ENCODE assay signal across 24 cellular contexts in the genomic region with DNA sequence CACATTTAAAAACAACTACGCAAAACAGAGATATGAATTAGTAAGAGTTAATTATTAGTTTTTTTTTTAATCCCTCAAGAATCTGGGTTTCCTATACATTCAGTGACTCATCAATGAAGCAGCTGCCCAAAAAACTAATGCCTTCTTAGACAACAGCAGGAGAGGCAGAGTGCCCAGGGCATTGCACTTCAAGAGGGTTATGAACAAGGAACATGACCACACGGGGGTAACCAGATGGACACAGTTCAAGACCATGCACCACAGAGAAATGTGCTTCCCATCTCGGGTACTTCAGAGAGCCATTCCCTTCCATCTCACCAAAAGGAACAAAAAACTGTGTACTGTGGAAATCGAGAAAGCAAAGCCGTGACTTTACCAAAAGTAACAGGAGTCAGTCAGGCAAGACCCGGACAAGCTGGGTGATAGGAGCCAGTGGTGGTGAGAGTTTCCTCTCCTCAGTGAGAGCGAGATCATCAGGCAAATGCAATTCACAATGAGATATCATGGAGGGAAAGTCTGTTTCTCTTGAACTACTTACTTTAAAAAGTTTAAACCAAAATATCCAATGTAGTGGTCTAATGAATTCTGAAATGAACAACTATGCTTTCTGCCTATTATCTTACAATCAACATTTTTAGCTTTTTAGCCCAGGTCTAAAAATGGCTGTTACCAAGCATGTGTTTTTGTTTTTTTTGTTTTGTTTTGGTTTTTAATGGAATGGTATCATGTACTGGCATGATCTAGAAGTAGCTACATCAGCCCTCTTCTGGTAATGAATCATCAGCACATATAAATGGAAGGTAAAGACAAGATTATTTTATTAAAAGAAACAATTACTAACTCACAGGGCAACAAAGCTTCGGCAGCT.
DNase-seq lines count a peak whose midpoint lies in the region; ATAC-seq and TF ChIP-seq lines count a peak whose summit lies in the region.
"Had no signal": no experiment of that assay in that cellular context is flagged by ENCODE, and none has a peak within 500 bp of the region (broad histone marks: within the 10 kb centered on the region; RNA-seq: fewer than 3 reads in every experiment).

No MANE protein-coding gene starts in this region.

- WGBS in IMR-90 (ENCODE audit: extremely low coverage in 2 of 2, insufficient read length in 1 of 2), 2 experiments, result no CpG with 5 or more reads among the region's 8 CpGs
- 56% methylated on average over 8 of the region's 8 CpGs for WGBS in mammary epithelial cell (ENCODE audit: low coverage, missing lambda C conversion rate)

- H3K56ac ChIP-seq in IMR-90 (ENCODE audit: extremely low read depth, insufficient read depth, low read length), result no peak overlapping the region

- H3K4me3 ChIP-seq in IMR-90 (ENCODE audit: insufficient read depth, low read depth, low read length) (no peak overlapping the region), mammary epithelial cell (replicated peaks in 1 of 3; ENCODE audit: insufficient read depth in 1 of 3, low read depth in 2 of 3, low read length in 3 of 3) (no peak overlapping the region)
- H3K4me3 ChIP-seq: A549, SJSA1, upper lobe of right lung had no signal

- peak overlapping the region; percentile 27 for H3K14ac ChIP-seq in IMR-90 (replicated peaks; ENCODE audit: low read depth, low read length)

- TF ChIP-seq POLR2A in IMR-90 (IDR thresholded peaks at IDR 0.05; ENCODE audit: low read depth, low read length), result no peak

- peak overlapping the region; percentile 28; the same call in 1 of the 2 replicates for H3K23ac ChIP-seq in IMR-90 (ENCODE audit: low read depth, low read length)

- H3K27me3 Mint-ChIP-seq in stimulated activated naive B cell treated with anti-CD40 and anti-IgM and Interleukin-4, amounts not matched to agents 10 μg/mL and 1 μg/mL and 100 μg/mL, for 72 hours, result peaks cover 16 to 25% of the 10 kb centered on the region in 2 donors

- DNase-seq in DMS 273 (lab: John Stamatoyannopoulos, UW; ENCODE audit: unreplicated experiment) (peak; percentile 70), IMR-90 (peak; percentile 17), mammary epithelial cell (peak; percentile 72), foreskin keratinocyte (peak; percentile 68 to 82), NOMO-1 (lab: John Stamatoyannopoulos, UW; ENCODE audit: unreplicated experiment in 2 of 2) (no peak), OCI-M2 (lab: John Stamatoyannopoulos, UW; ENCODE audit: unreplicated experiment) (no peak)
- DNase-seq in stimulated activated naive B cell treated with anti-CD40 and anti-IgM and Interleukin-4, amounts not matched to agents 10 μg/mL and 1 μg/mL and 100 μg/mL, for 72 hours, result no peak
- DNase-seq: activated CD4-positive, alpha-beta T cell treated with anti-CD3 and anti-CD28 coated beads for 4 hours; anterior cingulate cortex; BE2C; COR-L47; mesenchymal stem cell; NCI-H1417 treated with DMSO at 0.1 percent for 48 hours; NCI-H69; retina; stimulated activated CD4-positive, alpha-beta T cell treated with anti-CD3 and anti-CD28 coated beads, Interleukin-4, amount 100 ng/mL, for 4 hours; T-helper 1 cell; upper lobe of right lung had no signal

- H3K9me3 ChIP-seq in IMR-90 (ENCODE audit: control insufficient read depth, insufficient read depth, low read length) (no peaks in the 10 kb centered on the region), mammary epithelial cell (replicated peaks; ENCODE audit: insufficient read depth, low read length) (peaks cover 6% of the 10 kb centered on the region)
- H3K9me3 ChIP-seq: BE2C, SJSA1, upper lobe of right lung had no signal

- H3K4me2 ChIP-seq in IMR-90 (ENCODE audit: low read depth, low read length) (no peak overlapping the region), mammary epithelial cell (ENCODE audit: insufficient read depth, low read depth, low read length) (peak overlapping the region; percentile 60)
- H3K4me2 ChIP-seq: A549 had no signal

- H3K36me3 ChIP-seq in IMR-90 (ENCODE audit: control insufficient read depth, insufficient read depth, low read length) (no peaks in the 10 kb centered on the region), mammary epithelial cell (ENCODE audit: insufficient read depth, low read length) (no peaks in the 10 kb centered on the region)
- H3K36me3 ChIP-seq: SJSA1, upper lobe of right lung had no signal

- no peak overlapping the region for H4K5ac ChIP-seq in IMR-90 (ENCODE audit: low read depth, low read length)

- H2BK120ac ChIP-seq in IMR-90 (ENCODE audit: low read depth, low read length), result no peak overlapping the region

- POLR2A ChIA-PET in IMR-90 (lab: Charles Lee; ENCODE audit: unreplicated experiment), result no interaction called here

- BruUV-seq in IMR-90 (replicated peaks; lab: Mats Ljungman, UMichigan) (no TSS peak), mammary epithelial cell (replicated peaks; lab: Mats Ljungman, UMichigan) (no TSS peak)

- CTCF ChIA-PET in IMR-90 (lab: Yijun Ruan, JAX), result interaction anchor here (0.7 kb wide), 1 partner anchor 535 kb away, joined by 3 read pairs; no protein-coding TSS in a partner anchor
- CTCF ChIA-PET in mammary epithelial cell (lab: Charles Lee; ENCODE audit: low non-redundant PET), result interaction anchor here (0.6 kb wide), 1 partner anchor 11 kb away, joined by 3 read pairs; no protein-coding TSS in a partner anchor

- intact Hi-C loops in IMR-90 (cut with micrococcal nuclease) (no loop called here), mammary epithelial cell (cut with micrococcal nuclease) (no loop called here)

- H3K4me1 Mint-ChIP-seq in stimulated activated naive B cell treated with anti-CD40 and anti-IgM and Interleukin-4, amounts not matched to agents 10 μg/mL and 1 μg/mL and 100 μg/mL, for 72 hours, result peaks cover 0 to 3% of the 10 kb centered on the region in 2 donors
- H3K4me1 Mint-ChIP-seq: activated naive CD4-positive, alpha-beta T cell treated with anti-CD3 and anti-CD28 coated beads, Interleukin-2, amount 50 U/mL, for 24 hours; central memory CD8-positive, alpha-beta T cell had no signal

- H4K91ac ChIP-seq in IMR-90 (ENCODE audit: insufficient read depth, low read depth, low read length), result peak overlapping the region; percentile 50

- H3K27me3 ChIP-seq in IMR-90 (ENCODE audit: control insufficient read depth, insufficient read depth, low read length), result no peaks in the 10 kb centered on the region
- H3K27me3 ChIP-seq in mammary epithelial cell (ENCODE audit: insufficient read depth, low read length), result no peaks in the 10 kb centered on the region
- no peaks in the 10 kb centered on the region for H3K27me3 ChIP-seq in foreskin keratinocyte
- H3K27me3 ChIP-seq: BE2C, SJSA1, upper lobe of right lung had no signal

- H3K27ac Mint-ChIP-seq in stimulated activated naive B cell treated with anti-CD40 and anti-IgM and Interleukin-4, amounts not matched to agents 10 μg/mL and 1 μg/mL and 100 μg/mL, for 72 hours, result no peak overlapping the region
- H3K27ac Mint-ChIP-seq: activated naive CD4-positive, alpha-beta T cell treated with anti-CD3 and anti-CD28 coated beads, Interleukin-2, amount 50 U/mL, for 24 hours had no signal

- peaks cover 3% of the 10 kb centered on the region for H4K20me1 ChIP-seq in IMR-90 (ENCODE audit: insufficient read depth, low read length)
- H4K20me1 ChIP-seq in mammary epithelial cell (ENCODE audit: insufficient read depth, low read length), result no peaks in the 10 kb centered on the region

- no peak overlapping the region for H2BK20ac ChIP-seq in IMR-90 (ENCODE audit: low read depth, low read length)

- H3K36me3 Mint-ChIP-seq in stimulated activated naive B cell treated with anti-CD40 and anti-IgM and Interleukin-4, amounts not matched to agents 10 μg/mL and 1 μg/mL and 100 μg/mL, for 72 hours, result no peaks in the 10 kb centered on the region
- H3K36me3 Mint-ChIP-seq: activated naive CD4-positive, alpha-beta T cell treated with anti-CD3 and anti-CD28 coated beads, Interleukin-2, amount 50 U/mL, for 24 hours had no signal

- no peaks in the 10 kb centered on the region for H3K9me3 Mint-ChIP-seq in stimulated activated naive B cell treated with anti-CD40 and anti-IgM and Interleukin-4, amounts not matched to agents 10 μg/mL and 1 μg/mL and 100 μg/mL, for 72 hours
- H3K9me3 Mint-ChIP-seq: activated naive CD4-positive, alpha-beta T cell treated with anti-CD3 and anti-CD28 coated beads, Interleukin-2, amount 50 U/mL, for 24 hours; central memory CD8-positive, alpha-beta T cell had no signal

- H3K79me2 ChIP-seq in mammary epithelial cell (ENCODE audit: insufficient read depth, low read length), result peaks cover 86% of the 10 kb centered on the region

- H4K8ac ChIP-seq in IMR-90 (ENCODE audit: low read depth in 2 of 2, low read length in 2 of 2), result no peak overlapping the region

- H2AK5ac ChIP-seq in IMR-90 (ENCODE audit: low read depth, low read length), result peak overlapping the region; percentile 43; the same call in 1 of the 2 replicates

- TF ChIP-seq CTCF in IMR-90 (conservative IDR thresholded peaks at IDR 0.05; ENCODE audit: low read depth, low read length) (no peak), mammary epithelial cell (conservative IDR thresholded peaks at IDR 0.05 in 1 of 2, IDR thresholded peaks at IDR 0.05 in 1 of 2; ENCODE audit: extremely low read depth in 1 of 2, insufficient read depth in 1 of 2, low read depth in 1 of 2, low read length in 2 of 2) (peak in 1 of 2 donors; percentile 16), foreskin keratinocyte (conservative IDR thresholded peaks at IDR 0.05) (peak; percentile 40)

- H3K79me1 ChIP-seq in IMR-90 (ENCODE audit: low read depth in 1 of 2, low read length in 2 of 2), result peaks cover 18 to 25% of the 10 kb centered on the region in 2 experiments; a peak in 3 of 4 replicates

- H3K4me1 ChIP-seq in IMR-90 (ENCODE audit: control insufficient read depth, insufficient read depth, low read length), result peaks cover 7% of the 10 kb centered on the region
- peaks cover 29% of the 10 kb centered on the region for H3K4me1 ChIP-seq in mammary epithelial cell (ENCODE audit: insufficient read depth, low read length)
- H3K4me1 ChIP-seq in foreskin keratinocyte, result peaks cover 41% of the 10 kb centered on the region
- H3K4me1 ChIP-seq: A549 had no signal

- 0 out of 2 replicates have a peak, but pooled peaks cover 4% of the 10 kb centered on the region for H3K9me1 ChIP-seq in IMR-90 (ENCODE audit: insufficient read depth, low read length)

- peak overlapping the region; percentile 42 for H3K18ac ChIP-seq in IMR-90 (ENCODE audit: low read depth, low read length)

- no peak for TF ChIP-seq RAD21 in IMR-90 (IDR thresholded peaks at IDR 0.05; ENCODE audit: low read length)

- H2BK15ac ChIP-seq in IMR-90 (ENCODE audit: low read depth, low read length), result peak overlapping the region; percentile 29; the same call in 1 of the 3 replicates

- ATAC-seq in IMR-90 (ENCODE audit: low read depth) (no peak), foreskin keratinocyte (peak; percentile 85), HG02798 (IDR thresholded peaks at IDR 0.05; ENCODE audit: poor library complexity, unreplicated experiment) (no peak)
- no peak for ATAC-seq in stimulated activated naive B cell treated with anti-CD40 and anti-IgM and Interleukin-4, amounts not matched to agents 10 μg/mL and 1 μg/mL and 100 μg/mL, for 72 hours (replicated peaks)
- ATAC-seq: A549, upper lobe of right lung had no signal

- H3K27ac ChIP-seq in IMR-90 (ENCODE audit: insufficient read depth, low read length) (no peak overlapping the region), mammary epithelial cell (ENCODE audit: insufficient read depth, low read depth, low read length) (peak overlapping the region; percentile 94), foreskin keratinocyte (peak overlapping the region; percentile 86)
- H3K27ac ChIP-seq: A549, HL-60, SJSA1, upper lobe of right lung had no signal

- dilution Hi-C loops in IMR-90 (cut with HindIII; ENCODE audit: low sequenced_read_pairs, unreplicated experiment) (no loop called here), mammary epithelial cell (cut with HindIII; ENCODE audit: low sequenced_read_pairs) (no loop called here)

- H2AK9ac ChIP-seq in IMR-90 (replicated peaks; ENCODE audit: low read depth, low read length, poor library complexity), result no peak overlapping the region

- H2AFZ ChIP-seq in IMR-90 (replicated peaks; ENCODE audit: low read length, poor library complexity) (no peak overlapping the region), mammary epithelial cell (ENCODE audit: low read depth, low read length) (no peak overlapping the region)

- H3K9ac ChIP-seq in IMR-90 (ENCODE audit: low read depth, low read length) (no peak overlapping the region), mammary epithelial cell (ENCODE audit: insufficient read depth, low read length) (no peak overlapping the region)

- H3K4ac ChIP-seq in IMR-90 (ENCODE audit: low read depth, low read length), result peak overlapping the region; percentile 64; the same call in 1 of the 2 replicates

- in situ Hi-C loops in IMR-90 (cut with MboI; ENCODE audit: low sequenced_read_pairs), result no loop called here
- in situ Hi-C loops in mammary epithelial cell (cut with MboI; ENCODE audit: low sequenced_read_pairs in 2 of 2), result no loop called here

- H3K4me3 Mint-ChIP-seq in stimulated activated naive B cell treated with anti-CD40 and anti-IgM and Interleukin-4, amounts not matched to agents 10 μg/mL and 1 μg/mL and 100 μg/mL, for 72 hours, result no peak overlapping the region
- H3K4me3 Mint-ChIP-seq: activated naive CD4-positive, alpha-beta T cell treated with anti-CD3 and anti-CD28 coated beads, Interleukin-2, amount 50 U/mL, for 24 hours; central memory CD8-positive, alpha-beta T cell had no signal

- no peak overlapping the region for H2BK5ac ChIP-seq in IMR-90 (ENCODE audit: low read depth, low read length, poor library complexity, severe bottlenecking)

Comparison
In these comparisons a context has a peak if more than half of its experiments do, and no peak if none do; other contexts are left out.
1. DNase-seq: peak in DMS 273 (single experiment), IMR-90 (single experiment), mammary epithelial cell (single experiment) and foreskin keratinocyte (2 of 2); none in NOMO-1 (0 of 2), OCI-M2 (single experiment) and stimulated activated naive B cell treated with anti-CD40 and anti-IgM and Interleukin-4, amounts not matched to agents 10 μg/mL and 1 μg/mL and 100 μg/mL, for 72 hours (single experiment).